In genomic region chr12:71652656-71653055, GRCh38 we compare ENCODE assay signal across 17 cellular contexts. TPM values are rescaled to one million over a fixed set of nuclear protein-coding genes. Genes with fewer than 3 reads are reported as not detected.
A peak's percentile ranks its signal among the peaks of the same experiment; 100 is the strongest.
DNase-seq lines count a peak whose midpoint lies in the region; ATAC-seq, FAIRE-seq and TF ChIP-seq lines count a peak whose summit lies in the region.
"Had no signal": no experiment of that assay in that cellular context is flagged by ENCODE, and none has a peak within 500 bp of the region (broad histone marks: within the 10 kb centered on the region; RNA-seq: fewer than 3 reads in every experiment).

No MANE protein-coding gene starts in this region.

- TF ChIP-seq CTCF in HepG2 (CRISPR knock-in tag; IDR thresholded peaks at IDR 0.05): no peak
- no peak for TF ChIP-seq CTCF in right lobe of liver (IDR thresholded peaks at IDR 0.05)

- DNase-seq in HepG2 (ENCODE audit: low spot score) (no peak), right lobe of liver (no peak), cerebellar cortex (ENCODE audit: low spot score) (peak; percentile 46), fibroblast of the conjunctiva (ENCODE audit: low read depth) (peak; percentile 8), hypothalamus (lab: John Stamatoyannopoulos, UW) (no peak)
- DNase-seq in activated naive CD4-positive, alpha-beta T cell treated with anti-CD3 and anti-CD28 coated beads, Interleukin-2, amount 50 U/mL, for 16 hours: no peak
- DNase-seq: Calu3; CD8-positive, alpha-beta T cell; NCI-H1417; NCI-H187 treated with DMSO at 0.1 percent for 48 hours; NCI-H345; NCI-H524 treated with DMSO at 0.1 percent for 48 hours; PC-9 had no signal

- no peak overlapping the region for H2AFZ ChIP-seq in HepG2 (ENCODE audit: low read length)
- H2AFZ ChIP-seq: PC-9 had no signal

- no peak for TF ChIP-seq EP300 in HepG2 (IDR thresholded peaks at IDR 0.05; ENCODE audit: low read depth in 2 of 2, low read length in 2 of 2)
- no peak for TF ChIP-seq EP300 in HepG2 (CRISPR knock-in tag; IDR thresholded peaks at IDR 0.05; ENCODE audit: borderline replicate concordance)

- H3K36me3 ChIP-seq in HepG2 (replicated peaks in 1 of 2; ENCODE audit: control insufficient read depth in 1 of 2, insufficient read depth in 2 of 2, low read length in 2 of 2) (peaks cover 2 to 40% of the 10 kb centered on the region in 2 experiments), right lobe of liver (peaks cover 0 to 8% (median 2%) of the 10 kb centered on the region in 4 donors)

- no peaks in the 10 kb centered on the region; the same call in 1 of the 2 replicates for H4K20me1 ChIP-seq in HepG2 (ENCODE audit: insufficient read depth, low read length)

- H3K4me2 ChIP-seq in HepG2 (ENCODE audit: low read depth, low read length): no peak overlapping the region
- H3K4me2 ChIP-seq: BLaER1, KMS-11, PC-9 had no signal

- H3K4me1 ChIP-seq in HepG2 (ENCODE audit: insufficient read depth, low read length) (peaks cover 26% of the 10 kb centered on the region), right lobe of liver (peaks cover 0 to 9% (median 0%) of the 10 kb centered on the region in 4 donors)
- H3K4me1 ChIP-seq: BLaER1 had no signal

- no peak for ATAC-seq in HepG2
- no peak for ATAC-seq in right lobe of liver
- ATAC-seq in esophagus mucosa: no peak
- ATAC-seq: CD8-positive, alpha-beta T cell had no signal

- H3K27ac ChIP-seq in HepG2 (ENCODE audit: extremely low read length, insufficient read depth, low read length): no peak overlapping the region
- H3K27ac ChIP-seq in right lobe of liver: no peak overlapping the region
- H3K27ac ChIP-seq: BLaER1, KMS-11, PC-9, RWPE1 had no signal

- no peaks in the 10 kb centered on the region; a peak in 1 of 5 replicates for H3K27me3 ChIP-seq in HepG2 (ENCODE audit: control insufficient read depth in 1 of 2, insufficient read depth in 2 of 2, low read length in 2 of 2)
- H3K27me3 ChIP-seq in right lobe of liver: no peaks in the 10 kb centered on the region
- H3K27me3 ChIP-seq: BLaER1 had no signal

- H3K9me3 ChIP-seq in HepG2 (ENCODE audit: low read length): peaks cover 12% of the 10 kb centered on the region
- H3K9me3 ChIP-seq in right lobe of liver: no peaks in the 10 kb centered on the region

- no peak overlapping the region for H3K4me3 ChIP-seq in HepG2 (replicated peaks in 1 of 3; ENCODE audit: insufficient read depth in 1 of 3, low read depth in 2 of 3, low read length in 3 of 3)
- H3K4me3 ChIP-seq in right lobe of liver: no peak overlapping the region
- H3K4me3 ChIP-seq: BLaER1, PC-9 had no signal

- no peak overlapping the region for H3K9ac ChIP-seq in HepG2 (ENCODE audit: insufficient read depth, low read depth, low read length)
- H3K9ac ChIP-seq: BLaER1, KMS-11 had no signal

- TF ChIP-seq POLR2A in HepG2 (IDR thresholded peaks at IDR 0.05; ENCODE audit: insufficient read depth in 1 of 2, low read depth in 2 of 2, low read length in 2 of 2) (no peak), right lobe of liver (IDR thresholded peaks at IDR 0.05) (no peak)

- FAIRE-seq in HepG2 (lab: Jason Lieb, UNC): no peak

- WGBS in HepG2 (ENCODE audit: low lambda C conversion rate): 94% methylated on average over 1 of the region's 1 CpG
- WGBS in right lobe of liver (ENCODE audit: insufficient coverage, low coverage, low lambda C conversion rate, missing lambda C conversion rate): 78% methylated on average over 1 of the region's 1 CpG

- BruUV-seq in HepG2 (replicated peaks; lab: Mats Ljungman, UMichigan): TSS peak; percentile 14

- intact Hi-C loops in HepG2 (cut with micrococcal nuclease; ENCODE audit: unreplicated experiment): no loop called here
- intact Hi-C loops in right lobe of liver (cut with DNase I): no loop called here

- TF ChIP-seq RAD21 in HepG2 (CRISPR knock-in tag; IDR thresholded peaks at IDR 0.05): no peak

- CTCF ChIA-PET in HepG2 (lab: Yijun Ruan, JAX; ENCODE audit: low intra/inter-chr PET ratio, low total read pairs): no interaction called here

- POLR2A ChIA-PET in HepG2 (lab: Yijun Ruan, JAX): no interaction called here

- H3K79me2 ChIP-seq in HepG2 (ENCODE audit: insufficient read depth, low read length): peaks cover 63% of the 10 kb centered on the region

- in situ Hi-C loops in HepG2 (cut with HindIII; ENCODE audit: extremely low pct_ligation_motif_present, low pct_unique_long_range_greater_than_20kb): no loop called here

RNA-seq across cellular contexts. Expression of gene ZFC3H1, which starts 11.0 kb away (rescaled TPM):
- total RNA-seq in HepG2 (2016; rRNA removed; fragmentation: Illumina TruSeq; extraction: Trizol) (8.9 and 17.1 TPM in 2 replicates), right lobe of liver (10 to 100 TPM; 13.0 to 27.3 (median 19.1) TPM), esophagus mucosa (29.0 TPM)
- total RNA-seq in HepG2 (2016; cell fraction: cytosol; rRNA removed; fragmentation: Illumina TruSeq; extraction: Trizol; ENCODE audit: low read depth): 5.0 and 6.0 TPM in 2 replicates
- total RNA-seq in HepG2 (2016; cell fraction: insoluble cytoplasmic fraction; rRNA removed; fragmentation: Illumina TruSeq; extraction: Trizol): 7.0 and 13.0 TPM in 2 replicates
- 4.6 and 5.9 TPM in 2 replicates for total RNA-seq in HepG2 (2016; cell fraction: membrane; rRNA removed; fragmentation: Illumina TruSeq; extraction: Trizol)
- 73.8 and 77.3 TPM in 2 replicates for total RNA-seq in HepG2 (2016; cell fraction: nucleus; rRNA removed; fragmentation: Illumina TruSeq; extraction: Trizol)
- 31.4 and 38.3 TPM in 2 replicates for polyA plus RNA-seq in HepG2 (2011; rRNA removed)
- 4.3 and 6.5 TPM in 2 replicates for polyA plus RNA-seq in HepG2 (2011; cell fraction: cytosol; rRNA removed)
- 96.5 and 110 TPM in 2 replicates for polyA plus RNA-seq in HepG2 (2011; cell fraction: nucleus; rRNA removed)
- 19.0 and 21.7 TPM in 2 replicates for polyA plus RNA-seq in HepG2 (2012)
- polyA plus RNA-seq in HepG2 (2016; cell fraction: cytosol; fragmentation: Illumina TruSeq; extraction: Trizol; ENCODE audit: low read depth): 0.44 and 0.55 TPM in 2 replicates
- polyA plus RNA-seq in HepG2 (2016; cell fraction: insoluble cytoplasmic fraction; fragmentation: Illumina TruSeq; extraction: Trizol; ENCODE audit: low read depth): 7.3 and 8.6 TPM in 2 replicates
- 1.7 and 1.9 TPM in 2 replicates for polyA plus RNA-seq in HepG2 (2016; cell fraction: membrane; fragmentation: Illumina TruSeq; extraction: Trizol; ENCODE audit: low read depth)
- 99.4 and 110 TPM in 2 replicates for polyA plus RNA-seq in HepG2 (2016; cell fraction: nucleus; fragmentation: Illumina TruSeq; extraction: Trizol; ENCODE audit: insufficient read depth, low read depth)
- polyA minus RNA-seq in HepG2 (2011; rRNA and poly(A)+ RNA removed; ENCODE audit: low replicate concordance): 11.8 and 15.6 TPM in 2 replicates
- polyA minus RNA-seq in HepG2 (2011; cell fraction: cytosol; rRNA and poly(A)+ RNA removed): 6.1 and 11.4 TPM in 2 replicates
- polyA minus RNA-seq in HepG2 (2011; cell fraction: nucleus; rRNA and poly(A)+ RNA removed): 208 and 220 TPM in 2 replicates

RNA-seq across cellular contexts. Expression of gene THAP2, which starts 11.4 kb away (rescaled TPM):
- total RNA-seq in HepG2 (2016; rRNA removed; fragmentation: Illumina TruSeq; extraction: Trizol) (6.2 and 7.3 TPM in 2 replicates), right lobe of liver (1 to 10 TPM; 1.3 to 3.2 (median 2.0) TPM), esophagus mucosa (4.8 TPM)
- 3.0 and 3.9 TPM in 2 replicates for total RNA-seq in HepG2 (2016; cell fraction: cytosol; rRNA removed; fragmentation: Illumina TruSeq; extraction: Trizol; ENCODE audit: low read depth)
- total RNA-seq in HepG2 (2016; cell fraction: insoluble cytoplasmic fraction; rRNA removed; fragmentation: Illumina TruSeq; extraction: Trizol): 5.9 and 7.3 TPM in 2 replicates
- 5.3 and 6.1 TPM in 2 replicates for total RNA-seq in HepG2 (2016; cell fraction: membrane; rRNA removed; fragmentation: Illumina TruSeq; extraction: Trizol)
- total RNA-seq in HepG2 (2016; cell fraction: nucleus; rRNA removed; fragmentation: Illumina TruSeq; extraction: Trizol): 9.9 and 13.4 TPM in 2 replicates
- 5.0 and 5.2 TPM in 2 replicates for polyA plus RNA-seq in HepG2 (2011; rRNA removed)
- 1.4 and 2.4 TPM in 2 replicates for polyA plus RNA-seq in HepG2 (2011; cell fraction: cytosol; rRNA removed)
- 3.8 and 5.8 TPM in 2 replicates for polyA plus RNA-seq in HepG2 (2011; cell fraction: nucleus; rRNA removed)
- 5.1 and 8.6 TPM in 2 replicates for polyA plus RNA-seq in HepG2 (2012)
- 3.0 and 4.3 TPM in 2 replicates for polyA plus RNA-seq in HepG2 (2016; cell fraction: cytosol; fragmentation: Illumina TruSeq; extraction: Trizol; ENCODE audit: low read depth)
- 7.7 and 7.9 TPM in 2 replicates for polyA plus RNA-seq in HepG2 (2016; cell fraction: insoluble cytoplasmic fraction; fragmentation: Illumina TruSeq; extraction: Trizol; ENCODE audit: low read depth)
- polyA plus RNA-seq in HepG2 (2016; cell fraction: membrane; fragmentation: Illumina TruSeq; extraction: Trizol; ENCODE audit: low read depth): 4.7 and 4.8 TPM in 2 replicates
- polyA plus RNA-seq in HepG2 (2016; cell fraction: nucleus; fragmentation: Illumina TruSeq; extraction: Trizol; ENCODE audit: insufficient read depth, low read depth): 12.1 and 12.4 TPM in 2 replicates
- polyA minus RNA-seq in HepG2 (2011; rRNA and poly(A)+ RNA removed; ENCODE audit: low replicate concordance): 2.5 and 2.9 TPM in 2 replicates
- 1.9 and 4.4 TPM in 2 replicates for polyA minus RNA-seq in HepG2 (2011; cell fraction: cytosol; rRNA and poly(A)+ RNA removed)
- 13.9 and 14.5 TPM in 2 replicates for polyA minus RNA-seq in HepG2 (2011; cell fraction: nucleus; rRNA and poly(A)+ RNA removed)

RNA-seq across cellular contexts. Expression of gene TMEM19, which starts 33.2 kb away (rescaled TPM):
- 21.9 and 22.5 TPM in 2 replicates for total RNA-seq in HepG2 (2016; rRNA removed; fragmentation: Illumina TruSeq; extraction: Trizol)
- 8.4 and 11.1 TPM in 2 replicates for total RNA-seq in HepG2 (2016; cell fraction: cytosol; rRNA removed; fragmentation: Illumina TruSeq; extraction: Trizol; ENCODE audit: low read depth)
- total RNA-seq in HepG2 (2016; cell fraction: insoluble cytoplasmic fraction; rRNA removed; fragmentation: Illumina TruSeq; extraction: Trizol): 24.4 and 24.7 TPM in 2 replicates
- 19.4 and 21.7 TPM in 2 replicates for total RNA-seq in HepG2 (2016; cell fraction: membrane; rRNA removed; fragmentation: Illumina TruSeq; extraction: Trizol)
- 20.6 and 22.2 TPM in 2 replicates for total RNA-seq in HepG2 (2016; cell fraction: nucleus; rRNA removed; fragmentation: Illumina TruSeq; extraction: Trizol)
- polyA plus RNA-seq in HepG2 (2011; rRNA removed): 12.0 and 16.9 TPM in 2 replicates
- polyA plus RNA-seq in HepG2 (2011; cell fraction: cytosol; rRNA removed): 10.0 and 19.2 TPM in 2 replicates
- polyA plus RNA-seq in HepG2 (2011; cell fraction: nucleus; rRNA removed): 5.6 and 6.0 TPM in 2 replicates
- polyA plus RNA-seq in HepG2 (2012): 8.1 and 12.4 TPM in 2 replicates
- 11.2 and 15.2 TPM in 2 replicates for polyA plus RNA-seq in HepG2 (2016; cell fraction: cytosol; fragmentation: Illumina TruSeq; extraction: Trizol; ENCODE audit: low read depth)
- 18.4 and 19.0 TPM in 2 replicates for polyA plus RNA-seq in HepG2 (2016; cell fraction: insoluble cytoplasmic fraction; fragmentation: Illumina TruSeq; extraction: Trizol; ENCODE audit: low read depth)
- 19.6 and 21.1 TPM in 2 replicates for polyA plus RNA-seq in HepG2 (2016; cell fraction: membrane; fragmentation: Illumina TruSeq; extraction: Trizol; ENCODE audit: low read depth)
- 22.5 and 24.5 TPM in 2 replicates for polyA plus RNA-seq in HepG2 (2016; cell fraction: nucleus; fragmentation: Illumina TruSeq; extraction: Trizol; ENCODE audit: insufficient read depth, low read depth)
- 22.8 and 43.2 TPM in 2 replicates for polyA minus RNA-seq in HepG2 (2011; rRNA and poly(A)+ RNA removed; ENCODE audit: low replicate concordance)
- 14.2 and 14.3 TPM in 2 replicates for polyA minus RNA-seq in HepG2 (2011; cell fraction: cytosol; rRNA and poly(A)+ RNA removed)
- 16.7 and 20.8 TPM in 2 replicates for polyA minus RNA-seq in HepG2 (2011; cell fraction: nucleus; rRNA and poly(A)+ RNA removed)
- 10 to 100 TPM; 11.2 to 18.9 (median 15.7) TPM for total RNA-seq in right lobe of liver
- total RNA-seq in esophagus mucosa: 51.2 TPM

Comparison
In these comparisons a context has a peak if more than half of its experiments do, and no peak if none do; other contexts are left out.
1. DNase-seq: peak in cerebellar cortex (single experiment) and fibroblast of the conjunctiva (single experiment); none in HepG2 (single experiment), right lobe of liver (0 of 3), activated naive CD4-positive, alpha-beta T cell treated with anti-CD3 and anti-CD28 coated beads, Interleukin-2, amount 50 U/mL, for 16 hours (single experiment) and hypothalamus (0 of 51).